ENCODE assay signal across 15 cellular contexts in the genomic region with DNA sequence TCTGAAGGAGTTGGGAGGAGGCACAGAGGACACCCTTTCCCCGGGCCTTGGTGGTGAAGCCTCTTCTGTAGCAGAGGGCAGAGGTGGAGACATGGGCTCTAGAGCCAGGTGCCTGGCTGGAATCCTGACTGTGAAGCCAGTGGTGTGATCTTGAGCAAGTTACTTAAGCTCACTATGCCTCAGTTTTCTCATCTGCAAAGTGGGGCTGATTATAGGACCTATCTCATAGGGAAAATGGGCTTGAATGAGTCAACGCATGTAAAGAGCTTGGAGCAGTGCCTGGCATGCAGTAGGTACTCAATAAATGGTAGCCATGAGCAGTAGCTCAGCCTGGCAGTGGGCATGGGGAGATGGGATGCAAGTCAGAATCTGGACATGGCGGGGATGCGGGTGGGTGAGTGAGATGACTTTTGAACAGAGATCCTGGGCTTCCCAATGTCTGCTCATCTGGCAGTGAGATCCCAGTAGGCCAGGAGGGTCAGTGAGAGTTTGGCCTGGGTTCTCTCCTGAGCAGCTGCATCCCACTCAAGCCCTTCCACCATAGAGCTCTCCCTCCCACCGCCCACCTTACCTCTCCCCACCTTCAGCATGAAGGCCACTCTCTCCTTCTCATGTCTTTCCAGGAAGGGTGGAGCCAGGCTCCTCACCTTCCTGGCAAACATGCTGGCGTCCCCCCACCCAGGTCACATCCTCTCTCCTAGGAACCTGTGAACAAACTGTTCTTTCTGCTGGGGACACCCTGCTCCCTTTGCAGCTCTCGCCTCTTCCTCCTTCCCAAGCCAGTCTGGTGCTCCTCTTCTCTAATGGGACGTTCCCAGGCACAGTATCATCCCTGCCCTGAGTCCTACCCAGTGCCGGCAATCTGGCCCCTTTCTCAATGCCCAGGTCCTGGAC. TPM values are rescaled to one million over a fixed set of nuclear protein-coding genes. Genes with fewer than 3 reads are reported as not detected.
A peak's percentile ranks its signal among the peaks of the same experiment; 100 is the strongest.
DNase-seq lines count a peak whose midpoint lies in the region; ATAC-seq, FAIRE-seq and TF ChIP-seq lines count a peak whose summit lies in the region.
"Had no signal": no experiment of that assay in that cellular context is flagged by ENCODE, and none has a peak within 500 bp of the region (broad histone marks: within the 10 kb centered on the region; RNA-seq: fewer than 3 reads in every experiment).

No MANE protein-coding gene starts in this region.

- H2BK5ac ChIP-seq in H1 (ENCODE audit: low read depth, low read length) = no peak overlapping the region

- no peaks in the 10 kb centered on the region for H3K9me3 Mint-ChIP-seq in activated naive CD4-positive, alpha-beta T cell treated with anti-CD3 and anti-CD28 coated beads, Interleukin-2, amount 10 ng/mL, durations not matched to agents 7 days and 5 days
- no peaks in the 10 kb centered on the region for H3K9me3 Mint-ChIP-seq in activated naive CD4-positive, alpha-beta T cell treated with anti-CD3 and anti-CD28 coated beads for 36 hours
- no peaks in the 10 kb centered on the region for H3K9me3 Mint-ChIP-seq in neural crest cell
- H3K9me3 Mint-ChIP-seq: effector memory CD8-positive, alpha-beta T cell; natural killer cell had no signal

- no peaks in the 10 kb centered on the region for H4K20me1 ChIP-seq in H1 (replicated peaks in 1 of 2; ENCODE audit: control insufficient read depth in 1 of 2, insufficient read depth in 2 of 2, low read length in 2 of 2)

- no peak for FAIRE-seq in H1 (lab: Jason Lieb, UNC)
- FAIRE-seq: A204.1 had no signal

- no peaks in the 10 kb centered on the region for H3K79me1 ChIP-seq in H1 (ENCODE audit: low read depth, low read length)

- intact Hi-C loops in activated naive CD4-positive, alpha-beta T cell treated with anti-CD3 and anti-CD28 coated beads for 36 hours (cut with micrococcal nuclease) = no loop called here
- intact Hi-C loops in upper lobe of right lung (cut with DNase I) = no loop called here

- H3K9ac ChIP-seq in H1 (replicated peaks in 1 of 4; ENCODE audit: extremely low read depth in 1 of 4, low read depth in 3 of 4, low read length in 3 of 4) = no peak overlapping the region

- ATAC-seq in upper lobe of right lung (no peak), GM18868 (IDR thresholded peaks at IDR 0.05; ENCODE audit: unreplicated experiment) (no peak)
- ATAC-seq: effector memory CD8-positive, alpha-beta T cell had no signal

- TF ChIP-seq EP300 in H1 (IDR thresholded peaks at IDR 0.05; ENCODE audit: borderline replicate concordance in 1 of 2, low read depth in 2 of 2, low read length in 2 of 2) = no peak

- no peak for TF ChIP-seq RAD21 in H1 (IDR thresholded peaks at IDR 0.05 in 1 of 2, conservative IDR thresholded peaks at IDR 0.05 in 1 of 2; ENCODE audit: low read depth in 2 of 2, low read length in 2 of 2)

- H3K4me1 Mint-ChIP-seq in activated naive CD4-positive, alpha-beta T cell treated with anti-CD3 and anti-CD28 coated beads, Interleukin-2, amount 10 ng/mL, durations not matched to agents 7 days and 5 days = peaks cover 50% of the 10 kb centered on the region
- peaks cover 39% of the 10 kb centered on the region for H3K4me1 Mint-ChIP-seq in activated naive CD4-positive, alpha-beta T cell treated with anti-CD3 and anti-CD28 coated beads for 36 hours (ENCODE audit: low read depth)
- H3K4me1 Mint-ChIP-seq in neural crest cell = no peaks in the 10 kb centered on the region

- no peak overlapping the region for H3K27ac ChIP-seq in H1 (ENCODE audit: low read depth, low read length)
- H3K27ac ChIP-seq in upper lobe of right lung = peak overlapping the region; percentile 70

- no peak overlapping the region for H3K23ac ChIP-seq in H1 (ENCODE audit: insufficient read length)

- H3K4me3 ChIP-seq in H1 (ENCODE audit: extremely low read depth in 1 of 4, insufficient read depth in 2 of 4, low read depth in 3 of 4, low read length in 4 of 4) (no peak overlapping the region), upper lobe of right lung (peak overlapping the region; percentile 26)

- no peak overlapping the region for H2AK5ac ChIP-seq in H1 (ENCODE audit: low read depth, low read length)

- no peak overlapping the region for H4K8ac ChIP-seq in H1 (ENCODE audit: extremely low read depth, insufficient read depth, low read length)

- H3K4ac ChIP-seq in H1 (replicated peaks; ENCODE audit: insufficient read length, low read depth, low read length) = no peak overlapping the region

- no peak overlapping the region for H4K91ac ChIP-seq in H1 (replicated peaks; ENCODE audit: insufficient read length, low read length)

- no peak overlapping the region; the same call in 1 of the 2 replicates for H3K18ac ChIP-seq in H1 (ENCODE audit: extremely low read depth, low read length)

- H3K27me3 ChIP-seq in H1 (replicated peaks in 1 of 4; ENCODE audit: control insufficient read depth in 3 of 4, extremely low read depth in 1 of 4, insufficient read depth in 3 of 4, low read length in 3 of 4) = no peaks in the 10 kb centered on the region; a peak in 1 of 7 replicates
- H3K27me3 ChIP-seq in upper lobe of right lung = no peaks in the 10 kb centered on the region

- no peaks in the 10 kb centered on the region for H3K79me2 ChIP-seq in H1 (ENCODE audit: control insufficient read depth in 1 of 2, insufficient read depth in 2 of 2, low read length in 2 of 2)

- no peak overlapping the region for H3K56ac ChIP-seq in H1 (replicated peaks; ENCODE audit: insufficient read length, low read depth, low read length)

- no peak for DNase-seq in activated naive CD4-positive, alpha-beta T cell treated with anti-CD3 and anti-CD28 coated beads, Interleukin-2, amount 10 ng/mL, durations not matched to agents 7 days and 5 days
- no peak for DNase-seq in activated naive CD4-positive, alpha-beta T cell treated with anti-CD3 and anti-CD28 coated beads for 36 hours
- no peak for DNase-seq in H1 (ENCODE audit: low read depth in 1 of 2, low spot score in 2 of 2)
- no peak for DNase-seq in neural crest cell (ENCODE audit: low read depth, low spot score)
- DNase-seq in upper lobe of right lung = no peak
- DNase-seq in RKO (ENCODE audit: low spot score) = no peak
- DNase-seq in HT-29 (ENCODE audit: low spot score) = no peak
- DNase-seq: activated CD8-positive, alpha-beta memory T cell treated with anti-CD3 and anti-CD28 coated beads for 24 hours; activated effector memory CD4-positive, alpha-beta T cell treated with anti-CD3 and anti-CD28 coated beads, Interleukin-2, amount 50 U/mL, for 16 hours; effector memory CD8-positive, alpha-beta T cell; natural killer cell; stimulated activated naive CD4-positive, alpha-beta T cell had no signal

- H3K36me3 ChIP-seq in H1 (ENCODE audit: control insufficient read depth in 2 of 4, insufficient read depth in 4 of 4, low read length in 3 of 4) (no peaks in the 10 kb centered on the region), upper lobe of right lung (no peaks in the 10 kb centered on the region)

- H4K5ac ChIP-seq in H1 (ENCODE audit: insufficient read length, low read depth, low read length) = no peak overlapping the region

- H3K14ac ChIP-seq in H1 (ENCODE audit: insufficient read length) = no peak overlapping the region

- no peak overlapping the region for H2BK20ac ChIP-seq in H1 (ENCODE audit: low read length)

- H3K4me1 ChIP-seq in H1 (replicated peaks in 1 of 4; ENCODE audit: control insufficient read depth in 3 of 4, insufficient read depth in 4 of 4, low read length in 3 of 4) = peaks cover 0 to 18% (median 11%) of the 10 kb centered on the region in 4 experiments; a peak in 6 of 7 replicates
- peaks cover 21% of the 10 kb centered on the region for H3K4me1 ChIP-seq in upper lobe of right lung

- H3K4me3 Mint-ChIP-seq in activated naive CD4-positive, alpha-beta T cell treated with anti-CD3 and anti-CD28 coated beads, Interleukin-2, amount 10 ng/mL, durations not matched to agents 7 days and 5 days = no peak overlapping the region
- no peak overlapping the region for H3K4me3 Mint-ChIP-seq in activated naive CD4-positive, alpha-beta T cell treated with anti-CD3 and anti-CD28 coated beads for 36 hours
- H3K4me3 Mint-ChIP-seq in neural crest cell = no peak overlapping the region
- H3K4me3 Mint-ChIP-seq: natural killer cell had no signal

- H3K9me3 ChIP-seq in H1 (ENCODE audit: insufficient read depth in 2 of 2, low read depth in 1 of 2, low read length in 1 of 2) (no peaks in the 10 kb centered on the region), upper lobe of right lung (no peaks in the 10 kb centered on the region)

- H2BK120ac ChIP-seq in H1 (replicated peaks; ENCODE audit: low read depth, low read length) = peak overlapping the region; percentile 33

- POLR2A ChIA-PET in H1 (lab: Charles Lee; ENCODE audit: partially characterized antibody) = interaction anchor here (0.9 to 2.2 kb wide), 6 partner anchors 8 to 51 kb away, joined by 3 to 9 read pairs (median 5); a partner anchor contains a TSS

- no peak overlapping the region for H3K4me2 ChIP-seq in H1 (ENCODE audit: insufficient read depth in 1 of 2, low read depth in 2 of 2, low read length in 2 of 2)

- no peaks in the 10 kb centered on the region for H3K36me3 Mint-ChIP-seq in activated naive CD4-positive, alpha-beta T cell treated with anti-CD3 and anti-CD28 coated beads, Interleukin-2, amount 10 ng/mL, durations not matched to agents 7 days and 5 days
- H3K36me3 Mint-ChIP-seq in activated naive CD4-positive, alpha-beta T cell treated with anti-CD3 and anti-CD28 coated beads for 36 hours (ENCODE audit: low read depth) = no peaks in the 10 kb centered on the region
- no peaks in the 10 kb centered on the region for H3K36me3 Mint-ChIP-seq in neural crest cell (ENCODE audit: low read depth)
- H3K36me3 Mint-ChIP-seq: natural killer cell had no signal

- no peak for TF ChIP-seq POLR2A in H1 (IDR thresholded peaks at IDR 0.05; ENCODE audit: control extremely low read depth in 1 of 2, low read depth in 2 of 2, low read length in 2 of 2)

- peak overlapping the region; percentile 57 for H3K27ac Mint-ChIP-seq in activated naive CD4-positive, alpha-beta T cell treated with anti-CD3 and anti-CD28 coated beads, Interleukin-2, amount 10 ng/mL, durations not matched to agents 7 days and 5 days
- H3K27ac Mint-ChIP-seq in activated naive CD4-positive, alpha-beta T cell treated with anti-CD3 and anti-CD28 coated beads for 36 hours = no peak overlapping the region
- peak overlapping the region; percentile 23 for H3K27ac Mint-ChIP-seq in neural crest cell (ENCODE audit: unreplicated experiment)
- H3K27ac Mint-ChIP-seq: natural killer cell had no signal

- H2AFZ ChIP-seq in H1 (ENCODE audit: low read length) = no peak overlapping the region

- 82% methylated on average over 9 of the region's 9 CpGs; no CpG with 5 or more reads in 1 of the 2 experiments for WGBS in H1 (ENCODE audit: extremely low coverage in 1 of 2, insufficient coverage in 1 of 2, insufficient read length in 1 of 2, insufficient replicate concordance in 2 of 2, low coverage in 1 of 2, low lambda C conversion rate in 2 of 2, missing lambda C conversion rate in 1 of 2), 2 experiments

- peaks cover 57% of the 10 kb centered on the region for H3K27me3 Mint-ChIP-seq in activated naive CD4-positive, alpha-beta T cell treated with anti-CD3 and anti-CD28 coated beads, Interleukin-2, amount 10 ng/mL, durations not matched to agents 7 days and 5 days
- peaks cover 5% of the 10 kb centered on the region for H3K27me3 Mint-ChIP-seq in activated naive CD4-positive, alpha-beta T cell treated with anti-CD3 and anti-CD28 coated beads for 36 hours (ENCODE audit: low read depth)
- peaks cover 51% of the 10 kb centered on the region for H3K27me3 Mint-ChIP-seq in neural crest cell (ENCODE audit: low read depth)

- CTCF ChIA-PET in activated naive CD4-positive, alpha-beta T cell treated with anti-CD3 and anti-CD28 coated beads, Interleukin-2, amount 10 ng/mL, durations not matched to agents 7 days and 5 days (lab: Charles Lee) = interaction anchor here (0.5 to 17.9 kb wide), 5 partner anchors 11 to 88 kb away, joined by 3 to 547 read pairs (median 3); a partner anchor contains a TSS
- CTCF ChIA-PET in activated naive CD4-positive, alpha-beta T cell treated with anti-CD3 and anti-CD28 coated beads for 36 hours (lab: Charles Lee) = interaction anchor here (0.8 to 15.6 kb wide), 2 partner anchors 10 to 36 kb away, joined by 3 to 460 read pairs; a partner anchor contains a TSS
- CTCF ChIA-PET in H1 (lab: Charles Lee; ENCODE audit: partially characterized antibody) = interaction anchor here (0.6 to 18.8 kb wide), 11 partner anchors 8 to 266 kb away, joined by 3 to 1206 read pairs (median 5); a partner anchor contains a TSS

- TF ChIP-seq CTCF in H1 (IDR thresholded peaks at IDR 0.05; ENCODE audit: control extremely low read depth in 1 of 3, insufficient read depth in 1 of 3, low read depth in 1 of 3, low read length in 3 of 3) = no peak
- TF ChIP-seq CTCF in neural crest cell (conservative IDR thresholded peaks at IDR 0.05) = no peak
- no peak for TF ChIP-seq CTCF in upper lobe of right lung (IDR thresholded peaks at IDR 0.05)

- no peaks in the 10 kb centered on the region for H3K23me2 ChIP-seq in H1 (ENCODE audit: low read depth, low read length)

- 0 out of 2 replicates have a peak overlapping the region, but pooled peaks have one; percentile 39 for H2BK12ac ChIP-seq in H1 (ENCODE audit: low read depth, low read length)

- H2BK15ac ChIP-seq in H1 (ENCODE audit: low read length) = 0 out of 2 replicates have a peak overlapping the region, but pooled peaks have one; percentile 49

RNA-seq across cellular contexts. Expression of a gene that starts 13.1 kb away (rescaled TPM):
- 10 to 100 TPM; 17.4 to 19.5 TPM for total RNA-seq in activated naive CD4-positive, alpha-beta T cell treated with anti-CD3 and anti-CD28 coated beads for 36 hours
- 11.0 and 13.8 TPM in 2 replicates for total RNA-seq in H1 (2021; fragmentation: NEBNext Ultra II Directional; extraction: Animal tissue kit (Norgen Biotek cat#: 25700))
- polyA plus RNA-seq in H1 (2011; rRNA removed) = 5.6 and 9.5 TPM in 2 replicates
- polyA plus RNA-seq in H1 (2011; cell fraction: cytosol; rRNA removed) = 3.8 TPM
- 9.7 TPM for polyA plus RNA-seq in H1 (2011; cell fraction: nucleus; rRNA removed)
- polyA plus RNA-seq in H1 (2012, experiment 1 of 2) = 12.1 to 18.6 TPM (median 18.1 TPM) in 4 replicates
- polyA plus RNA-seq in H1 (2012, experiment 2 of 2) = 14.7 TPM
- polyA plus RNA-seq in H1 (2013, experiment 1 of 2) = 18.4 TPM
- 15.6 TPM for polyA plus RNA-seq in H1 (2013, experiment 2 of 2)
- 2.4 and 5.9 TPM in 2 replicates for polyA minus RNA-seq in H1 (2011; rRNA and poly(A)+ RNA removed)
- polyA minus RNA-seq in H1 (2011; cell fraction: cytosol; rRNA and poly(A)+ RNA removed) = 3.9 TPM
- polyA minus RNA-seq in H1 (2011; cell fraction: nucleus; rRNA and poly(A)+ RNA removed) = 5.2 TPM
- total RNA-seq in neural crest cell (22.4 and 23.2 TPM in 2 replicates), upper lobe of right lung (16.9 TPM)
- 6.5 and 7.9 TPM in 2 replicates for total RNA-seq in HT-29 (2014; rRNA removed; shearing (Covaris generic))

RNA-seq across cellular contexts. Expression of a gene that starts 32.0 kb away (rescaled TPM):
- total RNA-seq in activated naive CD4-positive, alpha-beta T cell treated with anti-CD3 and anti-CD28 coated beads for 36 hours = under 1 TPM; 0.10 to 0.19 TPM
- total RNA-seq in H1 (2021; fragmentation: NEBNext Ultra II Directional; extraction: Animal tissue kit (Norgen Biotek cat#: 25700)) = 1.5 and 1.6 TPM in 2 replicates
- 1.2 and 1.5 TPM in 2 replicates for polyA plus RNA-seq in H1 (2011; rRNA removed)
- polyA plus RNA-seq in H1 (2011; cell fraction: cytosol; rRNA removed) = 1.3 TPM
- polyA plus RNA-seq in H1 (2011; cell fraction: nucleus; rRNA removed) = 1.8 TPM
- polyA plus RNA-seq in H1 (2012, experiment 1 of 2) = 1.0 to 2.1 TPM (median 1.8 TPM) in 4 replicates
- polyA plus RNA-seq in H1 (2012, experiment 2 of 2) = 1.7 TPM
- 0.73 TPM for polyA plus RNA-seq in H1 (2013, experiment 1 of 2)
- 0.63 TPM for polyA plus RNA-seq in H1 (2013, experiment 2 of 2)
- polyA minus RNA-seq in H1 (2011; rRNA and poly(A)+ RNA removed) = 0.78 and 0.82 TPM in 2 replicates
- 1.8 TPM for polyA minus RNA-seq in H1 (2011; cell fraction: cytosol; rRNA and poly(A)+ RNA removed)
- 2.8 TPM for polyA minus RNA-seq in H1 (2011; cell fraction: nucleus; rRNA and poly(A)+ RNA removed)
- 0.16 and 0.25 TPM in 2 replicates for total RNA-seq in neural crest cell
- 8.5 TPM for total RNA-seq in upper lobe of right lung
- 11.2 and 12.5 TPM in 2 replicates for total RNA-seq in HT-29 (2014; rRNA removed; shearing (Covaris generic))

RNA-seq across cellular contexts. Expression of a gene that starts 41.9 kb away (rescaled TPM):
- 10 to 100 TPM; 15.1 to 16.3 TPM for total RNA-seq in activated naive CD4-positive, alpha-beta T cell treated with anti-CD3 and anti-CD28 coated beads for 36 hours
- total RNA-seq in H1 (2021; fragmentation: NEBNext Ultra II Directional; extraction: Animal tissue kit (Norgen Biotek cat#: 25700)) = 24.4 and 27.4 TPM in 2 replicates
- polyA plus RNA-seq in H1 (2011; rRNA removed) = 42.3 and 61.1 TPM in 2 replicates
- polyA plus RNA-seq in H1 (2011; cell fraction: cytosol; rRNA removed) = 63.9 TPM
- 211 TPM for polyA plus RNA-seq in H1 (2011; cell fraction: nucleus; rRNA removed)
- 28.4 to 49.3 TPM (median 44.9 TPM) in 4 replicates for polyA plus RNA-seq in H1 (2012, experiment 1 of 2)
- polyA plus RNA-seq in H1 (2012, experiment 2 of 2) = 30.7 TPM
- 26.1 TPM for polyA plus RNA-seq in H1 (2013, experiment 1 of 2)
- polyA plus RNA-seq in H1 (2013, experiment 2 of 2) = 23.3 TPM
- polyA minus RNA-seq in H1 (2011; rRNA and poly(A)+ RNA removed) = 16.9 and 22.1 TPM in 2 replicates
- 18.7 TPM for polyA minus RNA-seq in H1 (2011; cell fraction: cytosol; rRNA and poly(A)+ RNA removed)
- 50.1 TPM for polyA minus RNA-seq in H1 (2011; cell fraction: nucleus; rRNA and poly(A)+ RNA removed)
- total RNA-seq in neural crest cell = 32.7 and 37.8 TPM in 2 replicates
- total RNA-seq in upper lobe of right lung = 30.5 TPM
- 27.3 and 29.2 TPM in 2 replicates for total RNA-seq in HT-29 (2014; rRNA removed; shearing (Covaris generic))

RNA-seq across cellular contexts. Expression of a gene that starts 51.5 kb away (rescaled TPM):
- total RNA-seq in activated naive CD4-positive, alpha-beta T cell treated with anti-CD3 and anti-CD28 coated beads for 36 hours = under 1 TPM; 0.31 to 0.52 TPM
- 0.36 TPM in 1 of 2 replicates, not detected in the other for total RNA-seq in H1 (2021; fragmentation: NEBNext Ultra II Directional; extraction: Animal tissue kit (Norgen Biotek cat#: 25700))
- 0.16 and 0.18 TPM in 2 replicates for polyA plus RNA-seq in H1 (2011; rRNA removed)
- 0.25 TPM for polyA plus RNA-seq in H1 (2011; cell fraction: cytosol; rRNA removed)
- 0.07 TPM for polyA plus RNA-seq in H1 (2011; cell fraction: nucleus; rRNA removed)
- polyA plus RNA-seq in H1 (2012, experiment 1 of 2) = 0.36 to 0.72 TPM (median 0.59 TPM) in 4 replicates
- 0.41 TPM for polyA plus RNA-seq in H1 (2012, experiment 2 of 2)
- polyA plus RNA-seq in H1 (2013, experiment 1 of 2) = 0.30 TPM
- 0.26 TPM for polyA plus RNA-seq in H1 (2013, experiment 2 of 2)
- polyA minus RNA-seq in H1 (2011; rRNA and poly(A)+ RNA removed) = 0.17 and 0.25 TPM in 2 replicates
- not detected for polyA minus RNA-seq in H1 (2011; cell fraction: cytosol; rRNA and poly(A)+ RNA removed)
- not detected for polyA minus RNA-seq in H1 (2011; cell fraction: nucleus; rRNA and poly(A)+ RNA removed)
- total RNA-seq in neural crest cell = 0.84 and 1.4 TPM in 2 replicates
- 1.1 TPM for total RNA-seq in upper lobe of right lung
- total RNA-seq in HT-29 (2014; rRNA removed; shearing (Covaris generic)) = 0.10 TPM in 1 of 2 replicates, not detected in the other
- total RNA-seq: SK-MEL-5 had no signal

RNA-seq across cellular contexts. Expression of a gene that starts 51.6 kb away (rescaled TPM):
- total RNA-seq in activated naive CD4-positive, alpha-beta T cell treated with anti-CD3 and anti-CD28 coated beads for 36 hours = 10 to 100 TPM; 66.7 to 70.0 TPM
- 83.0 and 85.3 TPM in 2 replicates for total RNA-seq in H1 (2021; fragmentation: NEBNext Ultra II Directional; extraction: Animal tissue kit (Norgen Biotek cat#: 25700))
- polyA plus RNA-seq in H1 (2011; rRNA removed) = 213 and 214 TPM in 2 replicates
- polyA plus RNA-seq in H1 (2011; cell fraction: cytosol; rRNA removed) = 161 TPM
- 129 TPM for polyA plus RNA-seq in H1 (2011; cell fraction: nucleus; rRNA removed)
- polyA plus RNA-seq in H1 (2012, experiment 1 of 2) = 74.1 to 133 TPM (median 98.1 TPM) in 4 replicates
- polyA plus RNA-seq in H1 (2012, experiment 2 of 2) = 86.2 TPM
- polyA plus RNA-seq in H1 (2013, experiment 1 of 2) = 70.3 TPM
- polyA plus RNA-seq in H1 (2013, experiment 2 of 2) = 66.8 TPM
- polyA minus RNA-seq in H1 (2011; rRNA and poly(A)+ RNA removed) = 125 and 134 TPM in 2 replicates
- 61.9 TPM for polyA minus RNA-seq in H1 (2011; cell fraction: cytosol; rRNA and poly(A)+ RNA removed)
- 71.9 TPM for polyA minus RNA-seq in H1 (2011; cell fraction: nucleus; rRNA and poly(A)+ RNA removed)
- total RNA-seq in neural crest cell (50.0 and 55.3 TPM in 2 replicates), upper lobe of right lung (29.2 TPM)
- 47.6 and 52.9 TPM in 2 replicates for total RNA-seq in HT-29 (2014; rRNA removed; shearing (Covaris generic))
